In genomic region chr12:52020539-52021336, GRCh38 we compare ENCODE assay signal across 8 cellular contexts. TPM values are rescaled to one million over a fixed set of nuclear protein-coding genes. Genes with fewer than 3 reads are reported as not detected.
A peak's percentile ranks its signal among the peaks of the same experiment; 100 is the strongest.
DNase-seq lines count a peak whose midpoint lies in the region; ATAC-seq and TF ChIP-seq lines count a peak whose summit lies in the region.

No MANE protein-coding gene starts in this region.

- DNase-seq in AG09319 (ENCODE audit: extremely low read depth, low read depth) (no peak), NCI-H146 (lab: John Stamatoyannopoulos, UW) (peak; percentile 81), UCSD-AML1 (lab: John Stamatoyannopoulos, UW; ENCODE audit: unreplicated experiment) (peak; percentile 80), lung (ENCODE audit: low spot score) (no peak), suprapubic skin (ENCODE audit: low spot score in 2 of 2) (peak in 1 of 2 donors; percentile 74)
- DNase-seq in central memory CD8-positive, alpha-beta T cell (ENCODE audit: low spot score in 2 of 2): peak in 1 of 2 donors; percentile 28

- ATAC-seq in GM18498 (IDR thresholded peaks at IDR 0.05; ENCODE audit: unreplicated experiment) (peak; percentile 40), lung (ENCODE audit: insufficient read depth, low FRiP score) (no peak), GM18867 (IDR thresholded peaks at IDR 0.05; ENCODE audit: unreplicated experiment) (no peak)
- peak; percentile 25 for ATAC-seq in central memory CD8-positive, alpha-beta T cell (replicated peaks; ENCODE audit: extremely low read depth, poor library complexity, severe bottlenecking)

- WGBS in lung, 2 donors: 24 to 26% methylated on average over 9 of the region's 9 CpGs
- 43% methylated on average over 9 of the region's 9 CpGs for WGBS in suprapubic skin

- H3K4me1 Mint-ChIP-seq in central memory CD8-positive, alpha-beta T cell: peaks cover 21% of the 10 kb centered on the region

- peak; percentile 81 for TF ChIP-seq CTCF in AG09319 (IDR thresholded peaks at IDR 0.05; ENCODE audit: low read depth, low read length)
- TF ChIP-seq CTCF in lung (IDR thresholded peaks at IDR 0.05; ENCODE audit: control extremely low read depth, extremely low read depth): peak; percentile 54
- peak; percentile 34 to 59 for TF ChIP-seq CTCF in suprapubic skin (IDR thresholded peaks at IDR 0.05)

- H3K27ac Mint-ChIP-seq in central memory CD8-positive, alpha-beta T cell (ENCODE audit: low read depth): no peak overlapping the region

- H3K27me3 ChIP-seq in lung (ENCODE audit: control insufficient read depth, insufficient read depth) (no peaks in the 10 kb centered on the region), suprapubic skin (no peaks in the 10 kb centered on the region)

- no peaks in the 10 kb centered on the region for H3K27me3 Mint-ChIP-seq in central memory CD8-positive, alpha-beta T cell

- no peak overlapping the region for H3K4me3 ChIP-seq in lung
- H3K4me3 ChIP-seq in suprapubic skin: no peak overlapping the region

- H3K27ac ChIP-seq in lung (ENCODE audit: low read depth in 1 of 2, low read length in 1 of 2): peak overlapping the region in 1 of 2 donors; percentile 11
- no peak overlapping the region for H3K27ac ChIP-seq in suprapubic skin

- H3K36me3 ChIP-seq in lung (ENCODE audit: control insufficient read depth in 2 of 2, insufficient read depth in 2 of 2, low read length in 2 of 2) (no peaks in the 10 kb centered on the region), suprapubic skin (peaks cover under 1% of the 10 kb centered on the region)

- peaks cover 18% of the 10 kb centered on the region for H3K36me3 Mint-ChIP-seq in central memory CD8-positive, alpha-beta T cell (ENCODE audit: insufficient read depth)

- no peak for TF ChIP-seq POLR2A in suprapubic skin (IDR thresholded peaks at IDR 0.05)

- H3K9me3 ChIP-seq in lung (ENCODE audit: control insufficient read depth in 2 of 2, insufficient read depth in 1 of 2, low read length in 1 of 2) (no peaks in the 10 kb centered on the region), suprapubic skin (no peaks in the 10 kb centered on the region)

- H3K4me1 ChIP-seq in lung (ENCODE audit: control insufficient read depth in 2 of 2, insufficient read depth in 2 of 2, low read length in 2 of 2): peaks cover 0 to 12% of the 10 kb centered on the region in 2 donors
- peaks cover 36% of the 10 kb centered on the region for H3K4me1 ChIP-seq in suprapubic skin

- H3K9me3 Mint-ChIP-seq in central memory CD8-positive, alpha-beta T cell: no peaks in the 10 kb centered on the region

- TF ChIP-seq EP300 in suprapubic skin (IDR thresholded peaks at IDR 0.05): no peak

- H3K4me3 Mint-ChIP-seq in central memory CD8-positive, alpha-beta T cell: no peak overlapping the region

RNA-seq across cellular contexts. Expression of gene TAMALIN, which starts 14.0 kb away (rescaled TPM):
- total RNA-seq in lung (10 to 100 TPM; 31.4 to 84.0 TPM), suprapubic skin (10 to 100 TPM; 11.5 to 14.5 (median 12.5) TPM)
- 10 to 100 TPM; 52.9 to 68.0 TPM for polyA plus RNA-seq in lung

RNA-seq across cellular contexts. Expression of gene NR4A1, which starts 30.5 kb away (rescaled TPM):
- 10 to 100 TPM; 56.8 to 77.9 TPM for total RNA-seq in lung
- polyA plus RNA-seq in lung: 10 to 100 TPM; 45.1 to 67.3 TPM
- 100 to 1,000 TPM; 141 to 775 (median 422) TPM for total RNA-seq in suprapubic skin

RNA-seq across cellular contexts. Expression of gene ATG101, which starts 49.0 kb away (rescaled TPM):
- 10 to 100 TPM; 22.1 to 37.2 TPM for total RNA-seq in lung
- polyA plus RNA-seq in lung: 10 to 100 TPM; 36.2 to 64.3 TPM
- 10 to 100 TPM; 39.5 to 76.1 (median 56.5) TPM for total RNA-seq in suprapubic skin

RNA-seq across cellular contexts. Expression of gene SMIM41, which starts 58.8 kb away (rescaled TPM):
- 1 to 10 TPM; 2.2 to 6.5 TPM for total RNA-seq in lung
- polyA plus RNA-seq in lung: 1 to 10 TPM; 1.9 to 7.6 TPM
- total RNA-seq in suprapubic skin: under 1 TPM in 2 of 4 donors, not detected in 2; 0.51 to 0.57 TPM

Comparison
In these comparisons a context has a peak if more than half of its experiments do, and no peak if none do; other contexts are left out.
1. DNase-seq: peak in NCI-H146 (single experiment) and UCSD-AML1 (single experiment); none in AG09319 (single experiment) and lung (single experiment).
2. ATAC-seq: peak in GM18498 (single experiment) and central memory CD8-positive, alpha-beta T cell (single experiment); none in lung (single experiment) and GM18867 (single experiment).
3. Peak in every context shown above with its lines, with median percentiles within 50 percentile points of each other: CTCF ChIP-seq.